In the genomic region with DNA sequence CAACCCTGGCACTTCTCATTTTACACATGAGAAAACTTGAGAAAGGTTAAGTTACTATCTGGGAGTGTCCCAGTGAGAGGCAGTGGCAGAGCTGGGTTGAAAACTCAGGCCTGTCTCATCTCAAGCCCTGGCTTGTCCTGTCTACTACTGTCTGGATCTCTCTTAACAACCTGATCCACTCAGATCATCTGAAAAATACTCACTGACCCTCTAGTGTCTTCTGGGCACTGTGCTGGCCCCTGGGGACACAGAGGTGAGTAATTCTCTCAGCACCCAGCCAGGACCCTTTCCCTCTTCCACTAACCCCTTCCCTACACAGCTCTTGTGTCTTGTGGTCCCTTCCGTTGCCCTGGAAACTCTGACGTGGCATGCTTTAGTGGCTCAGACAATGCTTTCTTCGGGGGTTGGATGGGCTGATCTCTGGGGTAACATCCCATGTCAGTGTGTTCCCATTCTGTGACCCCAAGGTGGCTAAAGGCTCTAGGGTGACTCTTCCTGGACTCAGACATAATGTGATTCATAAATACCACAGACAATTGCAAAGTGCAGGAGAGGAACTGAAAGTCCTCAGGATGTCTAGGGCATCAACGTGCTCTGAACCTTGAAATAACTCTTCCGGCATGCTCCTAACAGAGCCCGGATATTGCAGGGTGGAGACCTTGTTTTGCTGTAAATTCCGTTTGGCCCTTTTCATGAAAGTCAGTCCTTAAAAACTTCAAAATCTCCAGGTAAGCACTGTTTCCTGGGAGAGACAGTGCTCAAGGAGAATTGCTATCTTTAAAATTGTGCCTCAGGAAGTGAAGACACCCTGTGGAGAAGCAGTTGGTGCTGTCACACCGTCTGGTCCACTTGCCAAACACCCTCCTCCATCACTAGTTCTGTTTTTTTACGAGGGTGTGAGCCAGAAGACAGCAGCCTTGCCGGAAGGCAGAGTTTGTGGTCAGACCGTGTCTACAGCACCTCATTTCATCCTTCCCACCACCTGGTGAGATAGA, we compare ENCODE assay signal across 8 cellular contexts. TPM values are rescaled to one million over a fixed set of nuclear protein-coding genes. Genes with fewer than 3 reads are reported as not detected.
DNase-seq lines count a peak whose midpoint lies in the region; ATAC-seq and TF ChIP-seq lines count a peak whose summit lies in the region.

No MANE protein-coding gene starts in this region.

- peaks cover 0 to 17% of the 10 kb centered on the region in 2 donors for H3K36me3 Mint-ChIP-seq in CD14-positive monocyte

- peak overlapping the region; percentile 66 to 87 for H3K4me3 Mint-ChIP-seq in CD14-positive monocyte

- H3K9me3 Mint-ChIP-seq in CD14-positive monocyte = peaks cover 0 to 5% (median 3%) of the 10 kb centered on the region in 7 donors

- ATAC-seq in GM19455 (IDR thresholded peaks at IDR 0.05; ENCODE audit: unreplicated experiment) = peak; percentile 75
- ATAC-seq in HG03521 (IDR thresholded peaks at IDR 0.05; ENCODE audit: unreplicated experiment) = peak; percentile 70

- no peak for TF ChIP-seq CTCF in CD14-positive monocyte (IDR thresholded peaks at IDR 0.05)

- DNase-seq in CD14-positive monocyte (ENCODE audit: low spot score) (peak; percentile 94), glomerular visceral epithelial cell (ENCODE audit: extremely low spot score) (peak; percentile 16), GM03348 (ENCODE audit: low spot score) (no peak), NCI-H1092 treated with DMSO at 0.1 percent for 48 hours (lab: John Stamatoyannopoulos, UW) (no peak)
- DNase-seq in activated CD4-positive, alpha-beta T cell treated with anti-CD3 and anti-CD28 coated beads for 48 hours = peak; percentile 77
- DNase-seq in stimulated activated CD8-positive, alpha-beta memory T cell treated with anti-CD3 and anti-CD28 coated beads, Interleukin-7, amount 100 ng/mL, for 4 hours (ENCODE audit: low read depth in 2 of 2) = peak; percentile 65 to 68

- peaks cover 58% of the 10 kb centered on the region for H3K4me1 Mint-ChIP-seq in CD14-positive monocyte

- intact Hi-C loops in CD14-positive monocyte (cut with micrococcal nuclease) = loop anchor here (10.0 kb wide), 1 partner anchor 82 kb away; a partner anchor contains a TSS

- H3K27me3 Mint-ChIP-seq in CD14-positive monocyte (ENCODE audit: low read depth in 3 of 3) = peaks cover 20 to 22% (median 22%) of the 10 kb centered on the region in 3 donors

- peak overlapping the region; percentile 84 to 98 (median 95) for H3K27ac Mint-ChIP-seq in CD14-positive monocyte

RNA-seq across cellular contexts. Expression of a gene that starts 4.0 kb away (rescaled TPM):
- polyA plus RNA-seq in CD14-positive monocyte = under 1 TPM in 1 of 2 donors, not detected in 1; 0.28 TPM

RNA-seq across cellular contexts. Expression of a gene that starts 34.8 kb away (rescaled TPM):
- polyA plus RNA-seq in CD14-positive monocyte = 1 to 10 TPM; 2.9 to 3.3 TPM

Comparison
In these comparisons a context has a peak if more than half of its experiments do, and no peak if none do; other contexts are left out.
1. DNase-seq: peak in CD14-positive monocyte (single experiment), activated CD4-positive, alpha-beta T cell treated with anti-CD3 and anti-CD28 coated beads for 48 hours (single experiment), glomerular visceral epithelial cell (single experiment) and stimulated activated CD8-positive, alpha-beta memory T cell treated with anti-CD3 and anti-CD28 coated beads, Interleukin-7, amount 100 ng/mL, for 4 hours (2 of 2); none in GM03348 (single experiment) and NCI-H1092 treated with DMSO at 0.1 percent for 48 hours (single experiment).